19 cellular contexts compared by ENCODE assay signal in genomic region chr14:85578925-85579324, GRCh38. TPM values are rescaled to one million over a fixed set of nuclear protein-coding genes. Genes with fewer than 3 reads are reported as not detected.
"Had no signal": no experiment of that assay in that cellular context is flagged by ENCODE, and none has a peak within 500 bp of the region (broad histone marks: within the 10 kb centered on the region; RNA-seq: fewer than 3 reads in every experiment).

No MANE protein-coding gene starts in this region.

- H3K4me1 ChIP-seq: left ventricle myocardium inferior, lower lobe of right lung, transverse colon had no signal

- H3K4me1 Mint-ChIP-seq: memory B cell; naive thymus-derived CD4-positive, alpha-beta T cell had no signal

- H3K27ac Mint-ChIP-seq: memory B cell; naive thymus-derived CD4-positive, alpha-beta T cell had no signal

- H3K4me3 ChIP-seq: coronary artery, left ventricle myocardium inferior, lower lobe of right lung, pancreas, stomach, thoracic aorta, transverse colon had no signal

- H3K27ac ChIP-seq: coronary artery, left ventricle myocardium inferior, lower lobe of right lung, pancreas, stomach, thoracic aorta, transverse colon had no signal

- H3K9me3 Mint-ChIP-seq: neural crest cell had no signal

- H3K27me3 ChIP-seq: pancreas, stomach, transverse colon had no signal

- H3K4me3 Mint-ChIP-seq: memory B cell; naive thymus-derived CD4-positive, alpha-beta T cell; neural crest cell had no signal

- H3K36me3 Mint-ChIP-seq: memory B cell; naive thymus-derived CD4-positive, alpha-beta T cell had no signal

- H3K27me3 Mint-ChIP-seq: memory B cell, progenitor cell of endocrine pancreas had no signal

- ATAC-seq: lower lobe of right lung; naive thymus-derived CD4-positive, alpha-beta T cell; pancreas; right cardiac atrium had no signal

- DNase-seq: central memory CD4-positive, alpha-beta T cell; effector CD8-positive, alpha-beta T cell; glutamatergic neuron; left ventricle myocardium inferior; lower lobe of right lung; naive thymus-derived CD4-positive, alpha-beta T cell; nucleus accumbens; pancreas; right cardiac atrium; stimulated activated CD4-positive, alpha-beta T cell treated with anti-CD3 and anti-CD28 coated beads, Interleukin-2, amount 100 ng/mL, for 24 hours; stimulated activated naive CD4-positive, alpha-beta T cell; stomach; substantia nigra; transverse colon had no signal

- H3K36me3 ChIP-seq: left ventricle myocardium inferior, lower lobe of right lung, pancreas, stomach, thoracic aorta, transverse colon had no signal

- H3K9me3 ChIP-seq: left ventricle myocardium inferior, lower lobe of right lung, pancreas, stomach, thoracic aorta, transverse colon had no signal

RNA-seq across cellular contexts. Expression of gene FLRT2, which starts 49.0 kb away (rescaled TPM):
- total RNA-seq: naive thymus-derived CD4-positive, alpha-beta T cell had no signal
- polyA plus RNA-seq: naive thymus-derived CD4-positive, alpha-beta T cell had no signal
